In genomic region chr3:154428369-154429206, GRCh38 we compare ENCODE assay signal across 10 cellular contexts. TPM values are rescaled to one million over a fixed set of nuclear protein-coding genes. Genes with fewer than 3 reads are reported as not detected.
DNase-seq lines count a peak whose midpoint lies in the region; ATAC-seq and TF ChIP-seq lines count a peak whose summit lies in the region.
"Had no signal": no experiment of that assay in that cellular context is flagged by ENCODE, and none has a peak within 500 bp of the region (broad histone marks: within the 10 kb centered on the region; RNA-seq: fewer than 3 reads in every experiment).

No MANE protein-coding gene starts in this region.

- peak; percentile 52 for DNase-seq in NCI-H1105 (lab: John Stamatoyannopoulos, UW)
- peak; percentile 47 for DNase-seq in WTC11 (ENCODE audit: low spot score)
- DNase-seq in GM13977 (ENCODE audit: low spot score), result no peak
- no peak for DNase-seq in stimulated activated CD4-positive, alpha-beta T cell treated with anti-CD3 and anti-CD28 coated beads, Interleukin-2, amount 100 ng/mL, for 48 hours
- no peak for DNase-seq in activated CD4-positive, alpha-beta T cell treated with anti-CD3 and anti-CD28 coated beads, Interleukin-2, amount 50 U/mL, for 4 hours
- DNase-seq in activated CD4-positive, CD25-positive, alpha-beta regulatory T cell treated with anti-CD3 and anti-CD28 coated beads, Interleukin-2, amount 50 U/mL, for 72 hours, result no peak
- DNase-seq: mucosa of descending colon had no signal

- H3K27me3 ChIP-seq in iPS-20b (ENCODE audit: insufficient read depth, low read length), result peaks cover 50% of the 10 kb centered on the region
- peaks cover 40% of the 10 kb centered on the region for H3K27me3 ChIP-seq in skeletal muscle satellite cell (ENCODE audit: control insufficient read depth, insufficient read depth, low read length)

- in situ Hi-C loops in GM13977 (cut with MboI; ENCODE audit: low pct_unique_long_range_greater_than_20kb, low sequenced_read_pairs, unreplicated experiment), result no loop called here

- ATAC-seq in WTC11, result peak; percentile 66
- ATAC-seq: mucosa of descending colon had no signal

- TF ChIP-seq CTCF in WTC11 (IDR thresholded peaks at IDR 0.05), result no peak
- no peak for TF ChIP-seq CTCF in GM13977 (IDR thresholded peaks at IDR 0.05; ENCODE audit: extremely low read depth, insufficient read depth, missing control alignments)

- peaks cover 41% of the 10 kb centered on the region for H3K27me3 Mint-ChIP-seq in WTC11 (ENCODE audit: low read depth)

- POLR2A ChIA-PET in WTC11 (lab: Charles Lee), result no interaction called here

- no peak overlapping the region for H3K27ac ChIP-seq in iPS-20b (ENCODE audit: low read length)

- H3K9me3 ChIP-seq in iPS-20b (ENCODE audit: insufficient read depth, low read depth, low read length) (no peaks in the 10 kb centered on the region), skeletal muscle satellite cell (replicated peaks; ENCODE audit: low read length) (no peaks in the 10 kb centered on the region)
- H3K9me3 ChIP-seq: mucosa of descending colon had no signal

- H3K27ac Mint-ChIP-seq in WTC11, result no peak overlapping the region

- H3K4me1 Mint-ChIP-seq in WTC11, result peaks cover 31% of the 10 kb centered on the region

- no peaks in the 10 kb centered on the region for H3K36me3 Mint-ChIP-seq in WTC11

- peak overlapping the region; percentile 81 for H3K4me3 Mint-ChIP-seq in WTC11

- CTCF ChIA-PET in WTC11 (lab: Charles Lee), result interaction anchor here (1.1 to 1.4 kb wide), 2 partner anchors 123 to 131 kb away, joined by 3 to 4 read pairs; no protein-coding TSS in a partner anchor

- H3K36me3 ChIP-seq in iPS-20b (ENCODE audit: insufficient read depth, low read depth, low read length) (no peaks in the 10 kb centered on the region), skeletal muscle satellite cell (ENCODE audit: insufficient read depth, low read length) (no peaks in the 10 kb centered on the region)

- H3K4me1 ChIP-seq in iPS-20b (ENCODE audit: insufficient read depth, low read length) (no peaks in the 10 kb centered on the region; the same call in 1 of the 2 replicates), skeletal muscle satellite cell (ENCODE audit: control insufficient read depth, insufficient read depth, low read length) (peaks cover 12% of the 10 kb centered on the region)

- no peaks in the 10 kb centered on the region for H3K9me3 Mint-ChIP-seq in WTC11

- H3K9ac ChIP-seq in iPS-20b (ENCODE audit: low read depth, low read length), result no peak overlapping the region
- no peak overlapping the region for H3K9ac ChIP-seq in skeletal muscle satellite cell (ENCODE audit: low read depth, low read length)

- peak overlapping the region; percentile 76 for H3K4me3 ChIP-seq in iPS-20b (ENCODE audit: low read length)
- peak overlapping the region; percentile 62 for H3K4me3 ChIP-seq in skeletal muscle satellite cell (ENCODE audit: low read length)
- H3K4me3 ChIP-seq: mucosa of descending colon had no signal

- H3K4me2 ChIP-seq in skeletal muscle satellite cell (ENCODE audit: low read length), result peak overlapping the region; percentile 81

TF ChIP-seq in WTC11, 78 proteins besides CTCF, POLR2A, EP300 and RAD21:
- no peak for TF ChIP-seq GABPB1 (CRISPR knock-in tag; IDR thresholded peaks at IDR 0.05)
- 0 out of 2 replicates have a peak, but pooled peaks have one; percentile 21 for TF ChIP-seq ZNF423 (CRISPR knock-in tag; IDR thresholded peaks at IDR 0.05)
- 0 out of 2 replicates have a peak, but pooled peaks have one; percentile 49 for TF ChIP-seq ETV6 (CRISPR knock-in tag; IDR thresholded peaks at IDR 0.05)
- TF ChIP-seq CBFB (CRISPR knock-in tag; IDR thresholded peaks at IDR 0.05; ENCODE audit: low read depth), result 0 out of 2 replicates have a peak, but pooled peaks have one; percentile 10

RNA-seq across cellular contexts. Expression of gene GPR149, which starts 1.4 kb away (rescaled TPM):
- total RNA-seq in WTC11 (2021), result 0.09 TPM in 1 of 3 replicates, not detected in the others
- total RNA-seq in skeletal muscle satellite cell (2012; rRNA removed), result not detected in 2 replicates
- total RNA-seq: dermis microvascular lymphatic vessel endothelial cell, mucosa of descending colon had no signal

Comparison
In these comparisons a context has a peak if more than half of its experiments do, and no peak if none do; other contexts are left out.
1. DNase-seq: peak in NCI-H1105 (single experiment) and WTC11 (single experiment); none in GM13977 (single experiment), stimulated activated CD4-positive, alpha-beta T cell treated with anti-CD3 and anti-CD28 coated beads, Interleukin-2, amount 100 ng/mL, for 48 hours (0 of 2), activated CD4-positive, alpha-beta T cell treated with anti-CD3 and anti-CD28 coated beads, Interleukin-2, amount 50 U/mL, for 4 hours (0 of 2) and activated CD4-positive, CD25-positive, alpha-beta regulatory T cell treated with anti-CD3 and anti-CD28 coated beads, Interleukin-2, amount 50 U/mL, for 72 hours (single experiment).